ENCODE assay signal across 9 cellular contexts in the genomic region with DNA sequence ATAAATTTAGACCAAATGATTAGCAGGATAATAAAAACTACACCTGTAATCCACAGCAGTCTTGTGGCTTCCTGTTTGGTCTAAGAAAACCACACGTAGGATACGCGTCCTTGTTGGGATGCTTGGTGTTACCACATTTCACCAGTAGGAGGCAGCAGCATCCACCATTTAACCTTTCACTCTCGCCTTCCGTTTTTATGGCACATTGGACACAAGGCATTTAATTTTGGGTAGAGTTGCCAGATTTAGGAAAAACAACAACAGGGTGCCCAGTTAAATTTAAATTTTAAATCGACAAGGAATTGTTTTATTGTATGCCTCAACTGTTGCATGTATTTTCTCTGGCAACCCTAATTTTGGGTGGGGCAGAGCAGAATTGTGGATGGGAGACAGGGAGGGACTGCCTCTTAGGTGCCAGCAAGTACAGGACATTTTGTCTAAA. TPM values are rescaled to one million over a fixed set of nuclear protein-coding genes. Genes with fewer than 3 reads are reported as not detected.
DNase-seq lines count a peak whose midpoint lies in the region; ATAC-seq and TF ChIP-seq lines count a peak whose summit lies in the region.
"Had no signal": no experiment of that assay in that cellular context is flagged by ENCODE, and none has a peak within 500 bp of the region (broad histone marks: within the 10 kb centered on the region; RNA-seq: fewer than 3 reads in every experiment).

No MANE protein-coding gene starts in this region.

- no peaks in the 10 kb centered on the region for H3K9me3 Mint-ChIP-seq in HFFc6

- no peak for ATAC-seq in GM19328 (IDR thresholded peaks at IDR 0.05; ENCODE audit: unreplicated experiment)

- peaks cover 9% of the 10 kb centered on the region for H3K27me3 Mint-ChIP-seq in HFFc6 (ENCODE audit: insufficient read depth)

- H3K4me1 Mint-ChIP-seq in HFFc6 (ENCODE audit: low read depth): peaks cover 6% of the 10 kb centered on the region; the same call in 1 of the 2 replicates

- no peaks in the 10 kb centered on the region for H3K36me3 Mint-ChIP-seq in HFFc6 (ENCODE audit: low read depth)

- in situ Hi-C loops in G401 (cut with HindIII; ENCODE audit: low sequenced_read_pairs): no loop called here
- in situ Hi-C loops in astrocyte of the spinal cord (cut with HindIII; ENCODE audit: low sequenced_read_pairs): no loop called here

- DNase-seq in G401 (ENCODE audit: low spot score) (peak; percentile 57), HFFc6 (peak; percentile 55), NCI-H1694 (lab: John Stamatoyannopoulos, UW) (peak; percentile 79), T-helper 9 cell (peak; percentile 56), astrocyte of the spinal cord (ENCODE audit: low read depth, low spot score) (peak; percentile 68), iPS DF 19.7 (ENCODE audit: low read depth, low spot score) (peak; percentile 42)
- DNase-seq in stimulated activated CD4-positive, alpha-beta T cell treated with anti-CD3 and anti-CD28 coated beads, Interleukin-12 subunit alpha, Interleukin-12 subunit beta, amount 100 ng/mL, for 24 hours (ENCODE audit: low read depth in 2 of 2): peak; percentile 34 to 70

- H3K27ac Mint-ChIP-seq in HFFc6: no peak overlapping the region

- no peak overlapping the region for H3K4me3 Mint-ChIP-seq in HFFc6

- peak; percentile 97 for TF ChIP-seq CTCF in HFFc6 (IDR thresholded peaks at IDR 0.05)
- TF ChIP-seq CTCF in astrocyte of the spinal cord (IDR thresholded peaks at IDR 0.05; ENCODE audit: low read depth, low read length): peak; percentile 89

- no peak overlapping the region for H3K4me3 ChIP-seq in astrocyte of the spinal cord (ENCODE audit: low read depth, low read length)

RNA-seq across cellular contexts. Expression of a gene that starts 6.3 kb away (rescaled TPM):
- not detected in 2 replicates for total RNA-seq in G401 (2014; rRNA removed; shearing (Covaris generic))
- not detected for total RNA-seq in HFFc6 (2021; fragmentation: NEBNext Ultra II Directional; extraction: Animal tissue kit (Norgen Biotek cat#: 25700))
- total RNA-seq: lower leg skin had no signal

RNA-seq across cellular contexts. Expression of a gene that starts 47.9 kb away (rescaled TPM):
- not detected in 2 replicates for total RNA-seq in G401 (2014; rRNA removed; shearing (Covaris generic))
- total RNA-seq in HFFc6 (2021; fragmentation: NEBNext Ultra II Directional; extraction: Animal tissue kit (Norgen Biotek cat#: 25700)): not detected
- total RNA-seq: lower leg skin had no signal

RNA-seq across cellular contexts. Expression of a gene that starts 50.8 kb away (rescaled TPM):
- total RNA-seq in G401 (2014; rRNA removed; shearing (Covaris generic)): not detected in 2 replicates
- total RNA-seq in HFFc6 (2021; fragmentation: NEBNext Ultra II Directional; extraction: Animal tissue kit (Norgen Biotek cat#: 25700)): 1 to 10 TPM in 3 of 6 experiments, under 1 TPM in 3; 0.59 to 1.5 (median 0.94) TPM

RNA-seq across cellular contexts. Expression of a gene that starts 50.8 kb away (rescaled TPM):
- not detected in 2 replicates for total RNA-seq in G401 (2014; rRNA removed; shearing (Covaris generic))
- total RNA-seq in HFFc6 (2021; fragmentation: NEBNext Ultra II Directional; extraction: Animal tissue kit (Norgen Biotek cat#: 25700)): not detected
- total RNA-seq: lower leg skin had no signal
